In genomic region chr11:70569173-70569890, GRCh38 we compare ENCODE assay signal across 9 cellular contexts.
"Had no signal": no experiment of that assay in that cellular context is flagged by ENCODE, and none has a peak within 500 bp of the region (broad histone marks: within the 10 kb centered on the region; RNA-seq: fewer than 3 reads in every experiment).

No MANE protein-coding gene starts in this region.

- H3K36me3 Mint-ChIP-seq: immature natural killer cell; natural killer cell treated with Interleukin-12 subunit alpha and Interleukin-12 subunit beta and Interleukin-15 and Interleukin-18, amount 100 ng/mL, for 72 hours had no signal

- H3K9me3 Mint-ChIP-seq: activated T-helper 2 cell treated with anti-CD3 and anti-CD28 coated beads, Interferon-gamma antibody, Interleukin-2, Interleukin-4, amounts not matched to agents 10 μg/mL and 5 μg/mL and 100 μg/mL, durations not matched to agents 14 hours and 24 hours and 36 hours; natural killer cell treated with Interleukin-12 subunit alpha and Interleukin-12 subunit beta and Interleukin-15 and Interleukin-18, amount 100 ng/mL, for 72 hours had no signal

- H3K4me3 ChIP-seq: thyroid gland had no signal

- H3K4me3 Mint-ChIP-seq: brain; immature natural killer cell; natural killer cell treated with Interleukin-12 subunit alpha and Interleukin-12 subunit beta and Interleukin-15 and Interleukin-18, amount 100 ng/mL, for 72 hours; T-helper 17 cell had no signal

- H3K36me3 ChIP-seq: thyroid gland had no signal

- H3K4me1 ChIP-seq: psoas muscle had no signal

- ATAC-seq: natural killer cell treated with Interleukin-12 subunit alpha and Interleukin-12 subunit beta and Interleukin-15 and Interleukin-18, amount 100 ng/mL, for 72 hours; T-helper 17 cell had no signal

- H3K9me3 ChIP-seq: psoas muscle, thyroid gland had no signal

- DNase-seq: activated naive CD4-positive, alpha-beta T cell treated with anti-CD3 and anti-CD28 coated beads, Interleukin-2, amount 50 U/mL, for 16 hours; immature natural killer cell; occipital lobe; T-helper 17 cell had no signal

- H3K27ac ChIP-seq: thyroid gland had no signal

- H3K27ac Mint-ChIP-seq: activated T-helper 2 cell treated with anti-CD3 and anti-CD28 coated beads, Interferon-gamma antibody, Interleukin-2, Interleukin-4, amounts not matched to agents 10 μg/mL and 5 μg/mL and 100 μg/mL, durations not matched to agents 14 hours and 24 hours and 36 hours; immature natural killer cell; natural killer cell treated with Interleukin-12 subunit alpha and Interleukin-12 subunit beta and Interleukin-15 and Interleukin-18, amount 100 ng/mL, for 72 hours; T-helper 17 cell had no signal

- H3K27me3 ChIP-seq: thyroid gland had no signal
